7 cellular contexts compared by ENCODE assay signal in genomic region chr10:17214991-17215781, GRCh38. TPM values are rescaled to one million over a fixed set of nuclear protein-coding genes. Genes with fewer than 3 reads are reported as not detected.
DNase-seq lines count a peak whose midpoint lies in the region; ATAC-seq and TF ChIP-seq lines count a peak whose summit lies in the region.

No MANE protein-coding gene starts in this region.

- no peaks in the 10 kb centered on the region for H3K36me3 Mint-ChIP-seq in stimulated activated effector memory CD8-positive, alpha-beta T cell treated with anti-CD3 and anti-CD28 coated beads, Interleukin-12 subunit alpha, Interleukin-12 subunit beta, amount 100 ng/mL, for 72 hours

- peak overlapping the region; percentile 15 for H3K4me3 Mint-ChIP-seq in stimulated activated effector memory CD8-positive, alpha-beta T cell treated with anti-CD3 and anti-CD28 coated beads, Interleukin-12 subunit alpha, Interleukin-12 subunit beta, amount 100 ng/mL, for 72 hours

- H3K9me3 ChIP-seq in HEK293 (ENCODE audit: control insufficient read depth, insufficient read depth, low read depth, low read length) (no peaks in the 10 kb centered on the region), SK-N-MC (ENCODE audit: low read depth, low read length) (no peaks in the 10 kb centered on the region; the same call in 1 of the 2 replicates), fibroblast of lung (ENCODE audit: control insufficient read depth, insufficient read depth, low read depth, low read length) (no peaks in the 10 kb centered on the region)

- H3K36me3 ChIP-seq in HEK293 (ENCODE audit: control insufficient read depth in 2 of 2, insufficient read depth in 1 of 2, low read length in 2 of 2), result no peaks in the 10 kb centered on the region
- no peaks in the 10 kb centered on the region for H3K36me3 ChIP-seq in SK-N-MC (ENCODE audit: insufficient read depth, low read length)
- H3K36me3 ChIP-seq in fibroblast of lung (ENCODE audit: control insufficient read depth, insufficient read depth, low read length), result no peaks in the 10 kb centered on the region

- no peak overlapping the region for H3K9ac ChIP-seq in SK-N-MC (ENCODE audit: insufficient read length)
- peak overlapping the region; percentile 49 for H3K9ac ChIP-seq in fibroblast of lung (ENCODE audit: insufficient read depth, low read length)

- H3K9me3 Mint-ChIP-seq in stimulated activated effector memory CD8-positive, alpha-beta T cell treated with anti-CD3 and anti-CD28 coated beads, Interleukin-12 subunit alpha, Interleukin-12 subunit beta, amount 100 ng/mL, for 72 hours, result no peaks in the 10 kb centered on the region

- TF ChIP-seq CTCF in HEK293 (tag by site-specific recombination; IDR thresholded peaks at IDR 0.05) (no peak), fibroblast of lung (conservative IDR thresholded peaks at IDR 0.05 in 1 of 2, IDR thresholded peaks at IDR 0.05 in 1 of 2; ENCODE audit: low read depth in 1 of 2, low read length in 2 of 2) (no peak)

- peak overlapping the region; percentile 49 for H3K4me2 ChIP-seq in fibroblast of lung (ENCODE audit: extremely low read depth, insufficient read depth, low read length)

- H3K27ac Mint-ChIP-seq in stimulated activated effector memory CD8-positive, alpha-beta T cell treated with anti-CD3 and anti-CD28 coated beads, Interleukin-12 subunit alpha, Interleukin-12 subunit beta, amount 100 ng/mL, for 72 hours, result peak overlapping the region; percentile 99

- H4K20me1 ChIP-seq in fibroblast of lung (ENCODE audit: control insufficient read depth, extremely low read depth, insufficient read depth, low read length), result no peaks in the 10 kb centered on the region

- DNase-seq in SK-N-MC (ENCODE audit: low read depth, low spot score), result no peak
- DNase-seq in fibroblast of lung (ENCODE audit: low read depth in 2 of 2), result peak; percentile 98
- DNase-seq in stimulated activated effector memory CD8-positive, alpha-beta T cell treated with anti-CD3 and anti-CD28 coated beads, Interleukin-12 subunit alpha, Interleukin-12 subunit beta, amount 100 ng/mL, for 72 hours (ENCODE audit: low spot score in 2 of 2), result no peak
- no peak for DNase-seq in retina
- DNase-seq in hippocampal formation (lab: John Stamatoyannopoulos, UW), result no peak
- no peak for DNase-seq in NCI-H748 treated with DMSO at 0.1 percent for 48 hours (lab: John Stamatoyannopoulos, UW)

- H3K27me3 ChIP-seq in fibroblast of lung (ENCODE audit: control insufficient read depth, insufficient read depth, low read length), result no peaks in the 10 kb centered on the region

- peak overlapping the region; percentile 13; the same call in 1 of the 2 replicates for H3K27ac ChIP-seq in HEK293 (ENCODE audit: extremely low read depth, low read depth, low read length)
- H3K27ac ChIP-seq in SK-N-MC, result peak overlapping the region; percentile 87
- peak overlapping the region; percentile 96 for H3K27ac ChIP-seq in fibroblast of lung (ENCODE audit: insufficient read depth, low read length)

- peaks cover under 1% of the 10 kb centered on the region; the same call in 1 of the 2 replicates for H3K4me1 ChIP-seq in HEK293 (ENCODE audit: control insufficient read depth, insufficient read depth, low read length)
- peaks cover 33% of the 10 kb centered on the region for H3K4me1 ChIP-seq in fibroblast of lung (ENCODE audit: control insufficient read depth, extremely low read depth, insufficient read depth, low read length)

- H3K4me1 Mint-ChIP-seq in stimulated activated effector memory CD8-positive, alpha-beta T cell treated with anti-CD3 and anti-CD28 coated beads, Interleukin-12 subunit alpha, Interleukin-12 subunit beta, amount 100 ng/mL, for 72 hours, result peaks cover 46% of the 10 kb centered on the region

- H3K79me2 ChIP-seq in fibroblast of lung (ENCODE audit: control insufficient read depth, insufficient read depth, low read length), result no peaks in the 10 kb centered on the region

- no peak for ATAC-seq in stimulated activated effector memory CD8-positive, alpha-beta T cell treated with anti-CD3 and anti-CD28 coated beads, Interleukin-12 subunit alpha, Interleukin-12 subunit beta, amount 100 ng/mL, for 72 hours

- POLR2A ChIA-PET in HEK293 (lab: Yijun Ruan, JAX), result interaction anchor here (2.4 kb wide), 1 partner anchor 14 kb away, joined by 17 read pairs; no protein-coding TSS in a partner anchor

- CTCF ChIA-PET in HEK293 (lab: Yijun Ruan, JAX), result interaction anchor here (0.6 to 1.2 kb wide), 3 partner anchors 12 to 256 kb away, joined by 3 to 7 read pairs (median 4); no protein-coding TSS in a partner anchor

- no peak overlapping the region for H3K4me3 ChIP-seq in HEK293 (ENCODE audit: low read depth, low read length)
- H3K4me3 ChIP-seq in SK-N-MC, result peak overlapping the region; percentile 42; the same call in 1 of the 2 replicates
- H3K4me3 ChIP-seq in fibroblast of lung (replicated peaks in 1 of 4; ENCODE audit: control extremely low read depth in 1 of 4, insufficient read depth in 1 of 4, low read depth in 3 of 4, low read length in 4 of 4), result peak overlapping the region; percentile 22 to 45 (median 37)

- peak overlapping the region; percentile 49 for H2AFZ ChIP-seq in fibroblast of lung (ENCODE audit: low read length)

TF ChIP-seq in HEK293, 187 proteins besides CTCF, POLR2A, EP300 and RAD21 (continues in another document):
- TF ChIP-seq ZNF335 (tag by site-specific recombination; conservative IDR thresholded peaks at IDR 0.05) (peak; percentile 68), SP2 (tag by site-specific recombination; IDR thresholded peaks at IDR 0.05) (no peak), ZNF175 (tag by site-specific recombination; IDR thresholded peaks at IDR 0.05) (no peak), ZNF10 (tag by site-specific recombination; IDR thresholded peaks at IDR 0.05) (no peak), MYNN (tag by site-specific recombination; IDR thresholded peaks at IDR 0.05; ENCODE audit: borderline replicate concordance) (no peak), EGR2 (tag by site-specific recombination; IDR thresholded peaks at IDR 0.05; ENCODE audit: low read depth) (no peak), REST (tag by site-specific recombination; IDR thresholded peaks at IDR 0.05) (no peak), HOXD13 (CRISPR knock-in tag; IDR thresholded peaks at IDR 0.05; ENCODE audit: borderline replicate concordance) (no peak), ZNF132 (tag by site-specific recombination; IDR thresholded peaks at IDR 0.05; ENCODE audit: borderline replicate concordance) (no peak), ZBTB48 (tag by site-specific recombination; IDR thresholded peaks at IDR 0.05) (no peak), GLI2 (tag by site-specific recombination; IDR thresholded peaks at IDR 0.05; ENCODE audit: borderline replicate concordance, low read depth) (no peak), ZNF792 (tag by site-specific recombination; IDR thresholded peaks at IDR 0.05) (no peak), ZNF629 (tag by site-specific recombination; IDR thresholded peaks at IDR 0.05) (0 out of 2 replicates have a peak, but pooled peaks have one; percentile 12), ZNF768 (tag by site-specific recombination; IDR thresholded peaks at IDR 0.05) (no peak), ZFP37 (tag by site-specific recombination; IDR thresholded peaks at IDR 0.05) (no peak), ZNF677 (tag by site-specific recombination; IDR thresholded peaks at IDR 0.05) (no peak), ZNF560 (tag by site-specific recombination; IDR thresholded peaks at IDR 0.05; ENCODE audit: borderline replicate concordance) (no peak), ZNF391 (tag by site-specific recombination; IDR thresholded peaks at IDR 0.05; ENCODE audit: borderline replicate concordance, low read depth) (no peak), ZNF530 (tag by site-specific recombination; IDR thresholded peaks at IDR 0.05; ENCODE audit: low read depth) (no peak), ZNF621 (tag by site-specific recombination; IDR thresholded peaks at IDR 0.05) (no peak), ZNF544 (tag by site-specific recombination; IDR thresholded peaks at IDR 0.05) (no peak), ZNF623 (tag by site-specific recombination; IDR thresholded peaks at IDR 0.05) (no peak), ZBTB7A (tag by site-specific recombination; IDR thresholded peaks at IDR 0.05; ENCODE audit: low read depth) (no peak), IKZF3 (tag by site-specific recombination; IDR thresholded peaks at IDR 0.05) (no peak), REPIN1 (tag by site-specific recombination; IDR thresholded peaks at IDR 0.05; ENCODE audit: low read depth) (no peak), ZNF514 (tag by site-specific recombination; IDR thresholded peaks at IDR 0.05) (no peak)

RNA-seq across cellular contexts. Expression of gene VIM, which starts 12.9 kb away (rescaled TPM):
- 4,550 and 7,192 TPM in 2 replicates for total RNA-seq in fibroblast of lung
- polyA plus RNA-seq in fibroblast of lung, result 4,882 and 6,609 TPM in 2 replicates
- polyA plus RNA-seq in fibroblast of lung (2012), result 5,279 and 8,158 TPM in 2 replicates
- polyA minus RNA-seq in fibroblast of lung (ENCODE audit: low replicate concordance), result 3,855 and 6,261 TPM in 2 replicates

RNA-seq across cellular contexts. Expression of gene TRDMT1, which starts 13.7 kb away (rescaled TPM):
- 4.4 and 5.8 TPM in 2 replicates for total RNA-seq in fibroblast of lung
- 6.0 and 7.0 TPM in 2 replicates for polyA plus RNA-seq in fibroblast of lung
- polyA plus RNA-seq in fibroblast of lung (2012), result 4.3 and 4.5 TPM in 2 replicates
- polyA minus RNA-seq in fibroblast of lung (ENCODE audit: low replicate concordance), result 0.79 and 2.6 TPM in 2 replicates

Comparison
In these comparisons a context has a peak if more than half of its experiments do, and no peak if none do; other contexts are left out.
1. H3K27ac ChIP-seq: peak in every context shown above with its lines; median percentile 96 in fibroblast of lung; 87 in SK-N-MC; 13 in HEK293.
2. DNase-seq: peak in fibroblast of lung (2 of 2); none in SK-N-MC (single experiment), stimulated activated effector memory CD8-positive, alpha-beta T cell treated with anti-CD3 and anti-CD28 coated beads, Interleukin-12 subunit alpha, Interleukin-12 subunit beta, amount 100 ng/mL, for 72 hours (0 of 2), retina (single experiment), hippocampal formation (0 of 2) and NCI-H748 treated with DMSO at 0.1 percent for 48 hours (single experiment).